In genomic region chr14:60736494-60736893, GRCh38 we compare ENCODE assay signal across 9 cellular contexts. TPM values are rescaled to one million over a fixed set of nuclear protein-coding genes. Genes with fewer than 3 reads are reported as not detected.
DNase-seq lines count a peak whose midpoint lies in the region; ATAC-seq, FAIRE-seq and TF ChIP-seq lines count a peak whose summit lies in the region.
"Had no signal": no experiment of that assay in that cellular context is flagged by ENCODE, and none has a peak within 500 bp of the region (broad histone marks: within the 10 kb centered on the region; RNA-seq: fewer than 3 reads in every experiment).

No MANE protein-coding gene starts in this region.

- H3K36me3 ChIP-seq in ES-I3 (ENCODE audit: insufficient read depth, low read length) = no peaks in the 10 kb centered on the region
- no peaks in the 10 kb centered on the region for H3K36me3 ChIP-seq in psoas muscle (ENCODE audit: insufficient read depth in 1 of 2, low read depth in 1 of 2)

- H3K4me1 ChIP-seq in ES-I3 (ENCODE audit: insufficient read depth, low read length) (no peaks in the 10 kb centered on the region), psoas muscle (peaks cover 34% of the 10 kb centered on the region)

- H3K9me3 ChIP-seq in ES-I3 (ENCODE audit: control insufficient read depth, insufficient read depth, low read length) (no peaks in the 10 kb centered on the region), psoas muscle (no peaks in the 10 kb centered on the region)

- H3K4me3 ChIP-seq in epithelial cell of esophagus (ENCODE audit: low read length) (peak overlapping the region; percentile 25), psoas muscle (peak overlapping the region; percentile 93)

- intact Hi-C loops in psoas muscle (cut with DNase I) = loop anchor here in 1 of 2 donors (5.0 kb wide), 1 partner anchor 71 kb away; no protein-coding TSS in a partner anchor

- TF ChIP-seq CTCF in epithelial cell of esophagus (IDR thresholded peaks at IDR 0.05; ENCODE audit: insufficient read depth, low read depth, low read length, missing control alignments) (no peak), psoas muscle (IDR thresholded peaks at IDR 0.05) (no peak)

- no peaks in the 10 kb centered on the region for H3K27me3 ChIP-seq in psoas muscle (ENCODE audit: insufficient read depth in 3 of 3, low read length in 2 of 3)

- H3K9ac ChIP-seq in ES-I3 (ENCODE audit: low read depth, low read length) = peak overlapping the region; percentile 39

- peak overlapping the region; percentile 93 for H3K27ac ChIP-seq in psoas muscle

- ATAC-seq in psoas muscle = no peak
- no peak for ATAC-seq in GM21737 (IDR thresholded peaks at IDR 0.05; ENCODE audit: unreplicated experiment)

- 13 to 19% (median 15%) methylated on average over 4 of the region's 4 CpGs for WGBS in psoas muscle, 3 donors

- DNase-seq in NCI-H526 treated with DMSO at 0.1 percent for 48 hours (lab: John Stamatoyannopoulos, UW) (peak; percentile 43), epithelial cell of esophagus (ENCODE audit: low read depth) (peak; percentile 82), psoas muscle (no peak), germinal center (ENCODE audit: low spot score) (no peak), urothelium cell line (ENCODE audit: low spot score) (no peak)
- DNase-seq: small intestine had no signal

- FAIRE-seq in urothelium cell line (lab: Jason Lieb, UNC) = no peak
- FAIRE-seq: colon, small intestine had no signal

RNA-seq across cellular contexts. Expression of gene MNAT1, which starts 1.9 kb away (rescaled TPM):
- total RNA-seq in psoas muscle = 10 to 100 TPM; 54.5 to 74.3 (median 57.2) TPM
- polyA plus RNA-seq in psoas muscle = 10 to 100 TPM; 24.0 to 62.8 (median 62.2) TPM

RNA-seq across cellular contexts. Expression of gene SIX4, which starts 12.3 kb away (rescaled TPM):
- 10 to 100 TPM; 24.8 to 44.8 (median 33.2) TPM for total RNA-seq in psoas muscle
- 10 to 100 TPM in 2 of 3 donors, under 1 TPM in 1; 0.85 to 26.1 (median 13.9) TPM for polyA plus RNA-seq in psoas muscle

Comparison
In these comparisons a context has a peak if more than half of its experiments do, and no peak if none do; other contexts are left out.
1. DNase-seq: peak in NCI-H526 treated with DMSO at 0.1 percent for 48 hours (single experiment) and epithelial cell of esophagus (single experiment); none in psoas muscle (0 of 2), germinal center (single experiment) and urothelium cell line (single experiment).